In the genomic region with DNA sequence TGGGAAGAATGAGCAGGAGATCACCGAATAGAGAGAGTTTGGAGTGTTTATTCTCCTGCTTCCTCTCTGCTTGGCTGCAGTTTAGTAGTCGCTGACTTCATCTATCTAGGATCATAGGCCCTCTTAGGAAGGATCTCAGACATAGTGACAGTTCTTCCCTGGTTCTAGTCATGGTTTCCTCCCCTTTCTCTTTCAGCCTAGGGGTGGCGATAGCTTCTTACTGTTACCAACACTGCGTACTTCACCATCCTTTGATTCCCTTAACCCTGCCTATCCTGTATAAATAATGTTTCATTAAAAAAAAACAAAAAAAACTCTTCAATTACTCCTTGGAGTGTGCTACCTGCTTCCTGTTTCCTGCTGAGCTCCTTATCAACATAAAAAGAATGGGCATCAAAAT, we compare ENCODE assay signal across 17 cellular contexts.
DNase-seq lines count a peak whose midpoint lies in the region; ATAC-seq, FAIRE-seq and TF ChIP-seq lines count a peak whose summit lies in the region.
"Had no signal": no experiment of that assay in that cellular context is flagged by ENCODE, and none has a peak within 500 bp of the region (broad histone marks: within the 10 kb centered on the region; RNA-seq: fewer than 3 reads in every experiment).

No MANE protein-coding gene starts in this region.

- TF ChIP-seq CTCF in epithelial cell of proximal tubule (conservative IDR thresholded peaks at IDR 0.05; ENCODE audit: low read depth, low read length), result peak; percentile 7
- no peak for TF ChIP-seq CTCF in heart left ventricle (IDR thresholded peaks at IDR 0.05)

- no peaks in the 10 kb centered on the region for H3K79me1 ChIP-seq in mesendoderm (ENCODE audit: low read length)

- H2BK120ac ChIP-seq in mesendoderm (ENCODE audit: low read depth, low read length), result no peak overlapping the region

- no peak overlapping the region for H2AK5ac ChIP-seq in mesendoderm (ENCODE audit: low read length)

- intact Hi-C loops in heart left ventricle (cut with DNase I), result no loop called here

- H3K56ac ChIP-seq in mesendoderm (ENCODE audit: low read length), result no peak overlapping the region

- H4K5ac ChIP-seq in mesendoderm (ENCODE audit: low read length), result no peak overlapping the region

- H3K36me3 ChIP-seq in mesendoderm (ENCODE audit: control insufficient read depth, insufficient read depth, low read length), result no peaks in the 10 kb centered on the region
- H3K36me3 ChIP-seq in heart left ventricle, result no peaks in the 10 kb centered on the region
- H3K36me3 ChIP-seq: BE2C had no signal

- no peak overlapping the region for H3K9ac ChIP-seq in mesendoderm (ENCODE audit: low read length)

- no peaks in the 10 kb centered on the region for H3K27me3 ChIP-seq in mesendoderm (ENCODE audit: insufficient read depth, low read length, poor library complexity)
- H3K27me3 ChIP-seq in heart left ventricle, result no peaks in the 10 kb centered on the region
- H3K27me3 ChIP-seq: BE2C had no signal

- H2BK15ac ChIP-seq in mesendoderm (replicated peaks; ENCODE audit: low read depth), result no peak overlapping the region

- no peaks in the 10 kb centered on the region for H3K79me2 ChIP-seq in mesendoderm (ENCODE audit: control insufficient read depth, insufficient read depth, low read length)

- no peak overlapping the region for H3K4ac ChIP-seq in mesendoderm (ENCODE audit: low read depth, low read length)

- FAIRE-seq in HTR-8/SVneo (lab: Jason Lieb, UNC), result peak; percentile 49
- FAIRE-seq: GM12892, GM19239, H54 had no signal

- H2BK5ac ChIP-seq in mesendoderm (ENCODE audit: low read length), result no peak overlapping the region

- no CpG with 5 or more reads among the region's 4 CpGs for WGBS in mesendoderm (ENCODE audit: extremely low coverage, insufficient coverage, low lambda C conversion rate)
- 53 to 74% (median 61%) methylated on average over 4 of the region's 4 CpGs for WGBS in heart left ventricle, 4 donors

- H4K8ac ChIP-seq in mesendoderm (ENCODE audit: low read depth, low read length), result no peak overlapping the region

- H3K4me1 ChIP-seq in mesendoderm (ENCODE audit: control insufficient read depth, low read depth, low read length) (no peaks in the 10 kb centered on the region), heart left ventricle (no peaks in the 10 kb centered on the region)
- H3K4me1 ChIP-seq: BE2C had no signal

- no peak overlapping the region for H3K18ac ChIP-seq in mesendoderm (ENCODE audit: low read length)

- H3K9me3 ChIP-seq in heart left ventricle, result no peaks in the 10 kb centered on the region
- H3K9me3 ChIP-seq: BE2C had no signal

- no peak overlapping the region for H3K23ac ChIP-seq in mesendoderm (ENCODE audit: low read length)

- peak; percentile 9 for DNase-seq in ELF-1 (ENCODE audit: low read depth, low spot score)
- no peak for DNase-seq in HTR-8/SVneo (ENCODE audit: insufficient read length, low spot score)
- no peak for DNase-seq in epithelial cell of proximal tubule (ENCODE audit: low read depth)
- DNase-seq in mesendoderm, result peak; percentile 35
- DNase-seq in heart left ventricle, result no peak
- no peak for DNase-seq in NCI-H524 (lab: John Stamatoyannopoulos, UW)
- no peak for DNase-seq in NCI-H146 (lab: John Stamatoyannopoulos, UW)
- DNase-seq: BE2C; CD4-positive, alpha-beta memory T cell; DMS153; DMS79 treated with DMSO at 0.1 percent for 48 hours; EL; GDM1 had no signal

- no peak overlapping the region for H3K27ac ChIP-seq in mesendoderm (ENCODE audit: low read depth, low read length)
- H3K27ac ChIP-seq in heart left ventricle, result no peak overlapping the region
- H3K27ac ChIP-seq: C4-2B had no signal

- no peak overlapping the region for H3K4me2 ChIP-seq in mesendoderm (ENCODE audit: low read length)

- no peak for TF ChIP-seq POLR2A in heart left ventricle (IDR thresholded peaks at IDR 0.05)

- no peak for ATAC-seq in heart left ventricle

- H3K4me3 ChIP-seq in epithelial cell of proximal tubule (ENCODE audit: low read depth, low read length) (no peak overlapping the region), mesendoderm (ENCODE audit: low read length) (no peak overlapping the region), heart left ventricle (no peak overlapping the region)

Comparison
In these comparisons a context has a peak if more than half of its experiments do, and no peak if none do; other contexts are left out.
1. DNase-seq: peak in ELF-1 (single experiment) and mesendoderm (single experiment); none in HTR-8/SVneo (single experiment), epithelial cell of proximal tubule (single experiment), heart left ventricle (0 of 5), NCI-H524 (0 of 2) and NCI-H146 (single experiment).